In the genomic region with DNA sequence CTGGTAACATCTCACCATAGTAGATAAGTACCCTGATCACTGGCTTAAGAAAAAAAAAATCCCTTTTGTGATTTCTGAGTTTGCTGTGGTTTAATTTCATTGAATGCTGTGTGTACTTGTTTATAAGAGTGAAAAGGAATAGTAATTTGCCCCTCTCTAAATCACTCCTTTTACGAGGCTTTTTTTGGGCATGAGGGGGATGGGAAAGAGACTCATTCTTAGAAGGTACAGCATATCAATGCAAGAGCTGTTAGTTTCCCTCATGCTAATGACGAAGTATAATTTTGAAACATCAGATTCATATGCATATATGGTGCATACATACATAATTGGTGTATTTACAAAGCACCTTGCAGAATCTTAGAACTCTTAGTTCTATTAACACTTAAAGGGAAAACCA, we compare ENCODE assay signal across 1 cellular context.
TF ChIP-seq lines count a peak whose summit lies in the region.

No MANE protein-coding gene starts in this region.

TF ChIP-seq in IMR-90, 13 proteins besides CTCF, POLR2A, EP300 and RAD21 (continued from another document):
- TF ChIP-seq CHD1 (IDR thresholded peaks at IDR 0.05; ENCODE audit: low read depth, low read length): no peak
- TF ChIP-seq RFX5 (IDR thresholded peaks at IDR 0.05; ENCODE audit: low read depth, low read length): no peak
TF ChIP-seq in IMR-90: peak in this region for 0.
